In genomic region chr19:55407625-55408319, GRCh38 we compare ENCODE assay signal across 1 cellular context.
TF ChIP-seq lines count a peak whose summit lies in the region.

Gene UBE2S (minus strand): TSS chr19:55407788. CDS start chr19:55407589, 199 bp downstream.

TF ChIP-seq in K562, 482 proteins besides CTCF, POLR2A, EP300 and RAD21 (continued from another document and continues in another):
- TF ChIP-seq, protein P1, sequence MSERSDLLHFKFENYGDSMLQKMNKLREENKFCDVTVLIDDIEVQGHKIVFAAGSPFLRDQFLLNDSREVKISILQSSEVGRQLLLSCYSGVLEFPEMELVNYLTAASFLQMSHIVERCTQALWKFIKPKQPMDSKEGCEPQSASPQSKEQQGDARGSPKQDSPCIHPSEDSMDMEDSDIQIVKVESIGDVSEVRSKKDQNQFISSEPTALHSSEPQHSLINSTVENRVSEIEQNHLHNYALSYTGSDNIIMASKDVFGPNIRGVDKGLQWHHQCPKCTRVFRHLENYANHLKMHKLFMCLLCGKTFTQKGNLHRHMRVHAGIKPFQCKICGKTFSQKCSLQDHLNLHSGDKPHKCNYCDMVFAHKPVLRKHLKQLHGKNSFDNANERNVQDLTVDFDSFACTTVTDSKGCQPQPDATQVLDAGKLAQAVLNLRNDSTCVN (CRISPR knock-in tag; IDR thresholded peaks at IDR 0.05) = no peak
- TF ChIP-seq XRCC4 (IDR thresholded peaks at IDR 0.05; ENCODE audit: extremely low read depth, insufficient read depth, insufficient read length) (no peak), ZNF24 (IDR thresholded peaks at IDR 0.05) (no peak), EP400 (IDR thresholded peaks at IDR 0.05) (peak; percentile 100), YY1 (IDR thresholded peaks at IDR 0.05; ENCODE audit: borderline replicate concordance in 1 of 3, control insufficient read depth in 1 of 3, extremely low read depth in 1 of 3, insufficient read depth in 3 of 3, insufficient read length in 1 of 3, insufficient replicate concordance in 2 of 3, low read depth in 1 of 3, low read length in 2 of 3) (peak in 1 of 3 experiments; percentile 20), HDGF (IDR thresholded peaks at IDR 0.05) (no peak), TOE1 (IDR thresholded peaks at IDR 0.05; ENCODE audit: borderline replicate concordance) (peak; percentile 99), TOE1 (CRISPR knock-in tag; IDR thresholded peaks at IDR 0.05; ENCODE audit: borderline replicate concordance, low read depth) (0 out of 2 replicates have a peak, but pooled peaks have one; percentile 25), HNRNPUL1 (IDR thresholded peaks at IDR 0.05; ENCODE audit: low read length) (no peak), TAL1 (IDR thresholded peaks at IDR 0.05) (no peak), ZNF41 (CRISPR knock-in tag; conservative IDR thresholded peaks at IDR 0.05) (no peak), ZNF282 (CRISPR knock-in tag; IDR thresholded peaks at IDR 0.05) (no peak), ZNF444 (CRISPR knock-in tag; IDR thresholded peaks at IDR 0.05) (no peak), MAFK (IDR thresholded peaks at IDR 0.05; ENCODE audit: low read length) (no peak; the same call in 1 of the 2 replicates), FOXA1 (IDR thresholded peaks at IDR 0.05; ENCODE audit: borderline replicate concordance) (no peak), GABPB1 (CRISPR knock-in tag; IDR thresholded peaks at IDR 0.05) (peak; percentile 84), ZNF384 (IDR thresholded peaks at IDR 0.05; ENCODE audit: low read depth, low read length) (no peak), TFAM (CRISPR knock-in tag; conservative IDR thresholded peaks at IDR 0.05) (no peak), SETDB1 (IDR thresholded peaks at IDR 0.05; ENCODE audit: low read length) (no peak), NCOA4 (IDR thresholded peaks at IDR 0.05; ENCODE audit: partially characterized antibody) (no peak), POLR2B (IDR thresholded peaks at IDR 0.05; ENCODE audit: low read depth, partially characterized antibody) (peak; percentile 94), ZNF778 (CRISPR knock-in tag; IDR thresholded peaks at IDR 0.05) (no peak), WHSC1 (IDR thresholded peaks at IDR 0.05; ENCODE audit: low read length) (no peak), DDX20 (tag; IDR thresholded peaks at IDR 0.05; ENCODE audit: low read depth) (no peak), ZHX1 (conservative IDR thresholded peaks at IDR 0.05; ENCODE audit: low read length) (no peak), ZBTB40 (IDR thresholded peaks at IDR 0.05) (no peak; the same call in 1 of the 2 replicates), ZBTB40 (CRISPR knock-in tag; IDR thresholded peaks at IDR 0.05) (no peak), FIP1L1 (IDR thresholded peaks at IDR 0.05; ENCODE audit: low read depth, low read length, poor library complexity, severe bottlenecking) (peak; percentile 98), SNRNP70 (optimal IDR thresholded peaks at IDR 0.05; ENCODE audit: low read depth, low read length) (no peak), ETV6 (IDR thresholded peaks at IDR 0.05; ENCODE audit: borderline replicate concordance in 1 of 2, low read depth in 2 of 2, low read length in 1 of 2) (no peak), ETV6 (CRISPR knock-in tag; IDR thresholded peaks at IDR 0.05; ENCODE audit: borderline replicate concordance) (no peak), ZNF57 (CRISPR knock-in tag; IDR thresholded peaks at IDR 0.05) (0 out of 2 replicates have a peak, but pooled peaks have one; percentile 26), GTF2A2 (tag; IDR thresholded peaks at IDR 0.05) (peak; percentile 95), SMAD3 (CRISPR knock-in tag; conservative IDR thresholded peaks at IDR 0.05) (0 out of 2 replicates have a peak, but pooled peaks have one; percentile 17), ARID3A (IDR thresholded peaks at IDR 0.05; ENCODE audit: borderline replicate concordance, low read depth, low read length) (no peak)
- TF ChIP-seq, protein P2, sequence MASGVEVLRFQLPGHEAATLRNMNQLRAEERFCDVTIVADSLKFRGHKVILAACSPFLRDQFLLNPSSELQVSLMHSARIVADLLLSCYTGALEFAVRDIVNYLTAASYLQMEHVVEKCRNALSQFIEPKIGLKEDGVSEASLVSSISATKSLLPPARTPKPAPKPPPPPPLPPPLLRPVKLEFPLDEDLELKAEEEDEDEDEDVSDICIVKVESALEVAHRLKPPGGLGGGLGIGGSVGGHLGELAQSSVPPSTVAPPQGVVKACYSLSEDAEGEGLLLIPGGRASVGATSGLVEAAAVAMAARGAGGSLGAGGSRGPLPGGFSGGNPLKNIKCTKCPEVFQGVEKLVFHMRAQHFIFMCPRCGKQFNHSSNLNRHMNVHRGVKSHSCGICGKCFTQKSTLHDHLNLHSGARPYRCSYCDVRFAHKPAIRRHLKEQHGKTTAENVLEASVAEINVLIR (CRISPR knock-in tag; IDR thresholded peaks at IDR 0.05) = peak; percentile 81
- TF ChIP-seq, protein P3, sequence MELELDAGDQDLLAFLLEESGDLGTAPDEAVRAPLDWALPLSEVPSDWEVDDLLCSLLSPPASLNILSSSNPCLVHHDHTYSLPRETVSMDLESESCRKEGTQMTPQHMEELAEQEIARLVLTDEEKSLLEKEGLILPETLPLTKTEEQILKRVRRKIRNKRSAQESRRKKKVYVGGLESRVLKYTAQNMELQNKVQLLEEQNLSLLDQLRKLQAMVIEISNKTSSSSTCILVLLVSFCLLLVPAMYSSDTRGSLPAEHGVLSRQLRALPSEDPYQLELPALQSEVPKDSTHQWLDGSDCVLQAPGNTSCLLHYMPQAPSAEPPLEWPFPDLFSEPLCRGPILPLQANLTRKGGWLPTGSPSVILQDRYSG (tag; conservative IDR thresholded peaks at IDR 0.05; ENCODE audit: low read depth) = 0 out of 2 replicates have a peak, but pooled peaks have one; percentile 29
- TF ChIP-seq, protein P4, sequence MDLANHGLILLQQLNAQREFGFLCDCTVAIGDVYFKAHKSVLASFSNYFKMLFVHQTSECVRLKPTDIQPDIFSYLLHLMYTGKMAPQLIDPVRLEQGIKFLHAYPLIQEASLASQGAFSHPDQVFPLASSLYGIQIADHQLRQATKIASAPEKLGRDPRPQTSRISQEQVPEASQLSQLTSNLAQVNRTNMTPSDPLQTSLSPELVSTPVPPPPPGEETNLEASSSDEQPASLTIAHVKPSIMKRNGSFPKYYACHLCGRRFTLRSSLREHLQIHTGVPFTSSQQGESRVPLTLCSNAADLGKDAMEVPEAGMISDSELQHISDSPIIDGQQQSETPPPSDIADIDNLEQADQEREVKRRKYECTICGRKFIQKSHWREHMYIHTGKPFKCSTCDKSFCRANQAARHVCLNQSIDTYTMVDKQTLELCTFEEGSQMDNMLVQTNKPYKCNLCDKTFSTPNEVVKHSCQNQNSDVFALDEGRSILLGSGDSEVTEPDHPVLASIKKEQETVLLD (IDR thresholded peaks at IDR 0.05) = peak; percentile 98
- TF ChIP-seq, protein P5, sequence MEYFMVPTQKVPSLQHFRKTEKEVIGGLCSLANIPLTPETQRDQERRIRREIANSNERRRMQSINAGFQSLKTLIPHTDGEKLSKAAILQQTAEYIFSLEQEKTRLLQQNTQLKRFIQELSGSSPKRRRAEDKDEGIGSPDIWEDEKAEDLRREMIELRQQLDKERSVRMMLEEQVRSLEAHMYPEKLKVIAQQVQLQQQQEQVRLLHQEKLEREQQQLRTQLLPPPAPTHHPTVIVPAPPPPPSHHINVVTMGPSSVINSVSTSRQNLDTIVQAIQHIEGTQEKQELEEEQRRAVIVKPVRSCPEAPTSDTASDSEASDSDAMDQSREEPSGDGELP (CRISPR knock-in tag; IDR thresholded peaks at IDR 0.05; ENCODE audit: borderline replicate concordance) = peak; percentile 91
- TF ChIP-seq, protein P6, sequence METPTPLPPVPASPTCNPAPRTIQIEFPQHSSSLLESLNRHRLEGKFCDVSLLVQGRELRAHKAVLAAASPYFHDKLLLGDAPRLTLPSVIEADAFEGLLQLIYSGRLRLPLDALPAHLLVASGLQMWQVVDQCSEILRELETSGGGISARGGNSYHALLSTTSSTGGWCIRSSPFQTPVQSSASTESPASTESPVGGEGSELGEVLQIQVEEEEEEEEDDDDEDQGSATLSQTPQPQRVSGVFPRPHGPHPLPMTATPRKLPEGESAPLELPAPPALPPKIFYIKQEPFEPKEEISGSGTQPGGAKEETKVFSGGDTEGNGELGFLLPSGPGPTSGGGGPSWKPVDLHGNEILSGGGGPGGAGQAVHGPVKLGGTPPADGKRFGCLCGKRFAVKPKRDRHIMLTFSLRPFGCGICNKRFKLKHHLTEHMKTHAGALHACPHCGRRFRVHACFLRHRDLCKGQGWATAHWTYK (CRISPR knock-in tag; IDR thresholded peaks at IDR 0.05) = peak; percentile 90; the same call in 1 of the 2 replicates
